ENCODE assay signal across 23 cellular contexts in genomic region chr3:105618561-105618960, GRCh38.
"Had no signal": no experiment of that assay in that cellular context is flagged by ENCODE, and none has a peak within 500 bp of the region (broad histone marks: within the 10 kb centered on the region; RNA-seq: fewer than 3 reads in every experiment).

No MANE protein-coding gene starts in this region.

- H3K4me3 ChIP-seq: breast epithelium, PC-9 had no signal

- H3K9ac ChIP-seq: KMS-11, SK-N-SH had no signal

- DNase-seq: activated CD4-positive, alpha-beta memory T cell treated with anti-CD3 and anti-CD28 coated beads for 36 hours; activated CD4-positive, alpha-beta T cell treated with anti-CD3 and anti-CD28 coated beads, Interleukin-2, amount 50 U/mL, for 1 hour; activated CD8-positive, alpha-beta memory T cell treated with anti-CD3 and anti-CD28 coated beads, Interleukin-2, amount 50 U/mL, for 4 hours; activated effector memory CD4-positive, alpha-beta T cell treated with Interleukin-2 at 50 U/mL for 16 hours; activated naive CD4-positive, alpha-beta T cell treated with anti-CD3 and anti-CD28 coated beads, Interleukin-2, amount 10 ng/mL, durations not matched to agents 7 days and 5 days; activated naive CD8-positive, alpha-beta T cell treated with anti-CD3 and anti-CD28 coated beads, Interleukin-2, amount 50 U/mL, for 24 hours; activated T-cell treated with anti-CD3 and anti-CD28 coated beads for 4 hours; activated T-cell treated with anti-CD3 and anti-CD28 coated beads, Interleukin-2, amount 50 U/mL, for 48 hours; MM.1S; NCI-H1092; NCI-H1436 treated with DMSO at 0.1 percent for 48 hours; NCI-H1694 treated with DMSO at 0.1 percent for 48 hours; NCI-H2029; NCI-H510A treated with DMSO at 0.1 percent for 48 hours; NCI-H526 treated with DMSO at 0.1 percent for 48 hours; PC-9; SK-N-SH had no signal

- H3K9me2 ChIP-seq: SK-N-SH had no signal

- H3K27me3 ChIP-seq: breast epithelium had no signal

- H2AFZ ChIP-seq: PC-9 had no signal

- H3K9me3 ChIP-seq: breast epithelium, SK-N-SH had no signal

- H3K27ac ChIP-seq: breast epithelium, KMS-11, PC-9, RWPE1 had no signal

- ATAC-seq: activated naive CD8-positive, alpha-beta T cell treated with anti-CD3 and anti-CD28 coated beads, Interleukin-2, amount 50 U/mL, for 24 hours; Right ventricle myocardium inferior had no signal

- FAIRE-seq: RCC 7860, TTC549 had no signal

- H3K36me3 ChIP-seq: breast epithelium had no signal

- H3K4me2 ChIP-seq: KMS-11, PC-9, SK-N-SH had no signal

- H3K4me1 ChIP-seq: breast epithelium had no signal
